ENCODE assay signal across 17 cellular contexts in genomic region chr6:143399176-143399575, GRCh38.
"Had no signal": no experiment of that assay in that cellular context is flagged by ENCODE, and none has a peak within 500 bp of the region (broad histone marks: within the 10 kb centered on the region; RNA-seq: fewer than 3 reads in every experiment).

No MANE protein-coding gene starts in this region.

- H3K9me3 Mint-ChIP-seq: activated CD4-positive, alpha-beta T cell treated with anti-CD3 and anti-CD28 coated beads, Interleukin-2, amount 10 ng/mL, durations not matched to agents 24 days and 14 days; activated naive CD4-positive, alpha-beta T cell treated with anti-CD3 and anti-CD28 coated beads, Interleukin-2, amount 50 U/mL, for 72 hours; activated T-cell treated with anti-CD3 and anti-CD28 coated beads, Interleukin-2, amount 50 U/mL, for 72 hours; brain; memory B cell had no signal

- H3K9me3 ChIP-seq: left ventricle myocardium inferior, ovary, suprapubic skin, upper lobe of left lung had no signal

- H3K27ac ChIP-seq: left ventricle myocardium inferior, ovary, suprapubic skin had no signal

- H3K27ac Mint-ChIP-seq: activated CD4-positive, alpha-beta T cell treated with anti-CD3 and anti-CD28 coated beads, Interleukin-2, amount 10 ng/mL, durations not matched to agents 24 days and 14 days; activated naive CD4-positive, alpha-beta T cell treated with anti-CD3 and anti-CD28 coated beads, Interleukin-2, amount 50 U/mL, for 72 hours; activated T-cell treated with anti-CD3 and anti-CD28 coated beads, Interleukin-2, amount 50 U/mL, for 72 hours; memory B cell had no signal

- H3K4me3 Mint-ChIP-seq: activated CD4-positive, alpha-beta T cell treated with anti-CD3 and anti-CD28 coated beads, Interleukin-2, amount 10 ng/mL, durations not matched to agents 24 days and 14 days; activated CD8-positive, alpha-beta T cell treated with anti-CD3 and anti-CD28 coated beads, Interleukin-2, amount 10 ng/mL, durations not matched to agents 7 days and 5 days; activated T-cell treated with anti-CD3 and anti-CD28 coated beads, Interleukin-2, amount 50 U/mL, for 72 hours; memory B cell had no signal

- H3K27me3 Mint-ChIP-seq: activated CD4-positive, alpha-beta T cell treated with anti-CD3 and anti-CD28 coated beads, Interleukin-2, amount 10 ng/mL, durations not matched to agents 24 days and 14 days; brain had no signal

- ATAC-seq: activated CD8-positive, alpha-beta T cell treated with anti-CD3 and anti-CD28 coated beads, Interleukin-2, amount 10 ng/mL, durations not matched to agents 7 days and 5 days; activated naive CD4-positive, alpha-beta T cell treated with anti-CD3 and anti-CD28 coated beads, Interleukin-2, amount 50 U/mL, for 72 hours; activated T-cell treated with anti-CD3 and anti-CD28 coated beads, Interleukin-2, amount 50 U/mL, for 72 hours; sciatic nerve; stimulated activated naive CD8-positive, alpha-beta T cell treated with anti-CD3 and anti-CD28 coated beads, Interleukin-15, Interleukin-2, amounts not matched to agents 100 U/mL and 50 U/mL, for 24 hours had no signal

- H3K4me3 ChIP-seq: left ventricle myocardium inferior, ovary, suprapubic skin, upper lobe of left lung had no signal

- H3K36me3 ChIP-seq: left ventricle myocardium inferior, ovary, suprapubic skin, upper lobe of left lung had no signal

- DNase-seq: activated CD4-positive, alpha-beta T cell treated with anti-CD3 and anti-CD28 coated beads, Interleukin-2, amount 10 ng/mL, durations not matched to agents 24 days and 14 days; activated CD4-positive, CD25-positive, alpha-beta regulatory T cell; activated CD8-positive, alpha-beta memory T cell treated with anti-CD3 and anti-CD28 coated beads, Interleukin-2, amount 50 U/mL, for 48 hours; activated CD8-positive, alpha-beta T cell treated with anti-CD3 and anti-CD28 coated beads, Interleukin-2, amount 10 ng/mL, durations not matched to agents 7 days and 5 days; activated gamma-delta T cell; activated T-cell treated with anti-CD3 and anti-CD28 coated beads, Interleukin-2, amount 50 U/mL, for 72 hours; kidney; left ventricle myocardium inferior; ovary; stimulated activated naive CD8-positive, alpha-beta T cell treated with anti-CD3 and anti-CD28 coated beads, Interleukin-15, Interleukin-2, amounts not matched to agents 100 U/mL and 50 U/mL, for 24 hours; SW 1271; upper lobe of left lung had no signal

- H3K27me3 ChIP-seq: ovary, suprapubic skin, upper lobe of left lung had no signal

- H3K36me3 Mint-ChIP-seq: activated naive CD4-positive, alpha-beta T cell treated with anti-CD3 and anti-CD28 coated beads, Interleukin-2, amount 50 U/mL, for 72 hours; brain; memory B cell had no signal
